ENCODE assay signal across 15 cellular contexts in the genomic region with DNA sequence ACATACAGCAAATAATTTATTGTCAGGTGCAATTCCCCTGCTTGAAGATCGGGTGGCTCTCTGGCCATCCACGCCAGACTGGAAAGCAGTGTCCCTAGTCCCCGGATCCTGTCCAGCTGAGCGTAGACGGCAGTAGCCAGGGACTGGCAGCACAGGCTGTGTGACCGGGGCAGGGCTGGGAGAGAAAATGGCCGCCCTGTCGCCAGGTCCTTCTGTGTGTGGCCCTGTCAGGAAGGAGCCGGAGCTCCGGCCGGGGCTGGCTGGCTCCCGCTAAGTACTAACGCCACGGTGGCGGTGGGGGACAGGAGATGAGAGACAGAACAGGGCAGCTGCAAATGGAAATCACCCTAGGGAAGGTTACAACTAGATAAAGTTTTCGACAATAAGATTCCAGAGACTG.
"Had no signal": no experiment of that assay in that cellular context is flagged by ENCODE, and none has a peak within 500 bp of the region (broad histone marks: within the 10 kb centered on the region; RNA-seq: fewer than 3 reads in every experiment).

No MANE protein-coding gene starts in this region.

- H3K9me3 ChIP-seq: esophagus muscularis mucosa, right lobe of liver had no signal

- H3K9me3 Mint-ChIP-seq: activated naive CD4-positive, alpha-beta T cell treated with anti-CD3 and anti-CD28 coated beads, Interleukin-2, amount 50 U/mL, for 72 hours; naive thymus-derived CD4-positive, alpha-beta T cell had no signal

- H3K27ac ChIP-seq: brain microvascular endothelial cell, esophagus muscularis mucosa, right lobe of liver had no signal

- H3K27me3 ChIP-seq: brain microvascular endothelial cell, right lobe of liver had no signal

- H3K36me3 Mint-ChIP-seq: activated naive CD4-positive, alpha-beta T cell treated with anti-CD3 and anti-CD28 coated beads, Interleukin-2, amount 50 U/mL, for 72 hours; naive thymus-derived CD4-positive, alpha-beta T cell had no signal

- H3K4me1 Mint-ChIP-seq: naive thymus-derived CD4-positive, alpha-beta T cell had no signal

- DNase-seq: activated CD4-positive, alpha-beta T cell treated with anti-CD3 and anti-CD28 coated beads, Interleukin-2, amount 50 U/mL, for 1 hour; amniotic stem cell; brain microvascular endothelial cell; dorsolateral prefrontal cortex; head of caudate nucleus; midbrain; naive thymus-derived CD4-positive, alpha-beta T cell; nucleus accumbens; right lobe of liver; stimulated activated CD4-positive, alpha-beta T cell treated with anti-CD3 and anti-CD28 coated beads, Interleukin-12 subunit alpha, Interleukin-12 subunit beta, amount 100 ng/mL, for 4 hours; stimulated activated naive CD4-positive, alpha-beta T cell; T-helper 2 cell; trophoblast cell had no signal

- H3K36me3 ChIP-seq: brain microvascular endothelial cell, esophagus muscularis mucosa, right lobe of liver had no signal

- H3K4me3 ChIP-seq: dorsolateral prefrontal cortex, esophagus muscularis mucosa, right lobe of liver had no signal

- ATAC-seq: activated naive CD4-positive, alpha-beta T cell treated with anti-CD3 and anti-CD28 coated beads, Interleukin-2, amount 50 U/mL, for 72 hours; naive thymus-derived CD4-positive, alpha-beta T cell; right lobe of liver had no signal

- H3K27ac Mint-ChIP-seq: activated naive CD4-positive, alpha-beta T cell treated with anti-CD3 and anti-CD28 coated beads, Interleukin-2, amount 50 U/mL, for 72 hours; naive thymus-derived CD4-positive, alpha-beta T cell had no signal

- H3K4me3 Mint-ChIP-seq: naive thymus-derived CD4-positive, alpha-beta T cell had no signal

- H3K4me1 ChIP-seq: esophagus muscularis mucosa, right lobe of liver had no signal
